Comparison of ENCODE assay signal across 1 cellular context in genomic region chr6:87628881-87629280, GRCh38.
TF ChIP-seq lines count a peak whose summit lies in the region.

No MANE protein-coding gene starts in this region.

TF ChIP-seq in HepG2, 621 proteins besides CTCF, POLR2A, EP300 and RAD21:
- TF ChIP-seq GMEB2 (CRISPR knock-in tag; IDR thresholded peaks at IDR 0.05; ENCODE audit: low read depth) (no peak), GZF1 (CRISPR knock-in tag; IDR thresholded peaks at IDR 0.05) (no peak), ZNF225 (CRISPR knock-in tag; IDR thresholded peaks at IDR 0.05) (no peak), ZNF33A (CRISPR knock-in tag; IDR thresholded peaks at IDR 0.05; ENCODE audit: borderline replicate concordance) (no peak), ZNF552 (CRISPR knock-in tag; IDR thresholded peaks at IDR 0.05; ENCODE audit: borderline replicate concordance) (no peak), PAXIP1 (CRISPR knock-in tag; conservative IDR thresholded peaks at IDR 0.05) (no peak), ZNF234 (CRISPR knock-in tag; conservative IDR thresholded peaks at IDR 0.05) (no peak)
